ENCODE assay signal across 8 cellular contexts in the genomic region with DNA sequence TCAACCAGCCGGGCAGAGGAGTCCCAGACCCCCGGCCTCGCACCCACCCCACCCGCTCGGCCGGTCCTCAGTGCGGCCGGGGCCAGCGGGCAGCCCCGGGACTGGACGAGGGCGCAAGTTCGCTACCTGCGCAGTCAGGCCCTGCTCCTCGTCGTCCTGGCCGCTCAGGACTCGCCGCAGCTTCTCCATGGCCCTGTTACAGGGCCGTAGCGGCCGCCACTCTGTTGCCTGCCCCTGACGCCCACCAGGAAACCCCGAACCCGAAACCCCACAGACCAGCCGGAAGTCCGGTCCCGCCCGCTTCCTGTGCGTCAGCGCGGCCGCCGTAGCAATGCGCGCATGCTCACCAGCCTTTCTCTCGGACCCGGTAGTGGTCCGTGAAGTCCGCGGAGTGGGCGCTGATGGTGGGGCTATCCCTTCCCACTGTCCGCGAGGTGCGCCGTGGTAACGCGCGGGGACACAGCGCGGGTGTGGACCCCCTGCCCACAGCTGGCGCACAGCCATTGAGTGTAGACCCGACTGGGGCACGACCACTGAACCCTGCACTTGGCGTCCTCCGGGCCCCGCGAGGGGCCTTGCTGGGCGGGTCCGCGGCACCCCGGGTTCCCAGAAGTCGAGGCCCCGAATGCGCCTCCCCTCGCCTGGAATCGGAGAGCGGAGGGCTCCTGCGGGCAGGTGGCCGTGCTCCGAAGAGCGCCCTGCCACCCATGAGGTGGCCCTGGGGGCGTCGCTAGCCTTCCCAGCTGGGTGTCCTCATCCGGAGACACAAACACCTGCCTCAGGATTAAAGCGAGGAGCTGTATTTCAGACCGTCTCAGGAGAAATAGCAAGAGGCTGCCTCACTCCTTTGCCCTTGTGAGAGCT. TPM values are rescaled to one million over a fixed set of nuclear protein-coding genes. Genes with fewer than 3 reads are reported as not detected.
DNase-seq lines count a peak whose midpoint lies in the region; ATAC-seq, FAIRE-seq and TF ChIP-seq lines count a peak whose summit lies in the region.

TSS of gene SFT2D1 (minus strand) at position 253 of the 864 bp plus-strand sequence. CDS start at position 189, 64 bp downstream.

- intact Hi-C loops in activated CD8-positive, alpha-beta T cell treated with anti-CD3 and anti-CD28 coated beads for 36 hours (cut with micrococcal nuclease): loop anchor here (5.0 kb wide), 1 partner anchor 40 kb away; the partner anchor contains the start of gene MPC1

- DNase-seq in GM19239 (ENCODE audit: insufficient read length, low spot score) (peak; percentile 79), NCI-H748 (lab: John Stamatoyannopoulos, UW; ENCODE audit: unreplicated experiment) (peak; percentile 82), lung microvascular endothelial cell (ENCODE audit: low read depth in 2 of 2) (peak; percentile 90 to 94)
- DNase-seq in activated CD8-positive, alpha-beta T cell treated with anti-CD3 and anti-CD28 coated beads for 36 hours: peak; percentile 86
- peak; percentile 38 for DNase-seq in effector CD4-positive, alpha-beta T cell
- DNase-seq in stimulated activated CD4-positive, alpha-beta T cell treated with anti-CD3 and anti-CD28 coated beads, TNF-alpha, amount 100 ng/mL, for 4 hours (ENCODE audit: low read depth in 3 of 3): peak; percentile 45 to 63 (median 55)

- H3K36me3 Mint-ChIP-seq in activated CD8-positive, alpha-beta T cell treated with anti-CD3 and anti-CD28 coated beads for 36 hours (ENCODE audit: low read depth): peaks cover 3% of the 10 kb centered on the region

- H3K27ac Mint-ChIP-seq in activated CD8-positive, alpha-beta T cell treated with anti-CD3 and anti-CD28 coated beads for 36 hours: peak within 1 kb of the TSS; percentile 85

- H3K27me3 Mint-ChIP-seq in activated CD8-positive, alpha-beta T cell treated with anti-CD3 and anti-CD28 coated beads for 36 hours: no peaks in the 10 kb centered on the region

- no peaks in the 10 kb centered on the region for H3K9me3 Mint-ChIP-seq in activated CD8-positive, alpha-beta T cell treated with anti-CD3 and anti-CD28 coated beads for 36 hours

- no peak for TF ChIP-seq CTCF in activated CD8-positive, alpha-beta T cell treated with anti-CD3 and anti-CD28 coated beads for 36 hours (IDR thresholded peaks at IDR 0.05)

- peak within 1 kb of the TSS; percentile 95 to 100 (median 97) for H3K27ac ChIP-seq in BLaER1 treated with 17β-estradiol and CSF1 and Interleukin-3, amounts not matched to agents 10 nM and 100 nM

- peak; percentile 65 for FAIRE-seq in GM19239 (lab: Jason Lieb, UNC)

- peak; percentile 90 for ATAC-seq in HG03442 (IDR thresholded peaks at IDR 0.05; ENCODE audit: unreplicated experiment)
- ATAC-seq in activated CD8-positive, alpha-beta T cell treated with anti-CD3 and anti-CD28 coated beads for 36 hours: peak; percentile 83

- peak within 1 kb of the TSS; percentile 90 for H3K4me3 Mint-ChIP-seq in activated CD8-positive, alpha-beta T cell treated with anti-CD3 and anti-CD28 coated beads for 36 hours

- peaks cover 5 to 36% (median 31%) of the 10 kb centered on the region in 11 experiments for H3K36me3 ChIP-seq in BLaER1 treated with 17β-estradiol and CSF1 and Interleukin-3, amounts not matched to agents 10 nM and 100 nM

- peak within 1 kb of the TSS; percentile 87 to 99 (median 96) for H3K9ac ChIP-seq in BLaER1 treated with 17β-estradiol and CSF1 and Interleukin-3, amounts not matched to agents 10 nM and 100 nM

- POLR2A ChIA-PET in activated CD8-positive, alpha-beta T cell treated with anti-CD3 and anti-CD28 coated beads for 36 hours (lab: Charles Lee): interaction anchor here (0.9 to 2.2 kb wide), 5 partner anchors 8 to 284 kb away, joined by 4 to 11 read pairs (median 5); no protein-coding TSS in a partner anchor

- CTCF ChIA-PET in activated CD8-positive, alpha-beta T cell treated with anti-CD3 and anti-CD28 coated beads for 36 hours (lab: Charles Lee): interaction anchor here (0.6 to 2.4 kb wide), 2 partner anchors 38 to 451 kb away, joined by 3 to 18 read pairs; no protein-coding TSS in a partner anchor

- peaks cover 7% of the 10 kb centered on the region for H3K4me1 Mint-ChIP-seq in activated CD8-positive, alpha-beta T cell treated with anti-CD3 and anti-CD28 coated beads for 36 hours (ENCODE audit: low read depth)

- H4K20me1 ChIP-seq in BLaER1 treated with 17β-estradiol and CSF1 and Interleukin-3, amounts not matched to agents 10 nM and 100 nM: peaks cover 33 to 40% (median 38%) of the 10 kb centered on the region in 11 experiments; a peak in 18 of 22 replicates

- peaks cover 53 to 63% (median 57%) of the 10 kb centered on the region in 10 experiments for H3K4me1 ChIP-seq in BLaER1 treated with 17β-estradiol and CSF1 and Interleukin-3, amounts not matched to agents 10 nM and 100 nM

- no peaks in the 10 kb centered on the region for H3K27me3 ChIP-seq in BLaER1 treated with 17β-estradiol and CSF1 and Interleukin-3, amounts not matched to agents 10 nM and 100 nM

- H3K9me3 ChIP-seq in BLaER1 treated with 17β-estradiol and CSF1 and Interleukin-3, amounts not matched to agents 10 nM and 100 nM (replicated peaks in 1 of 11): no peaks in the 10 kb centered on the region

- H3K4me3 ChIP-seq in BLaER1 treated with 17β-estradiol and CSF1 and Interleukin-3, amounts not matched to agents 10 nM and 100 nM: peak within 1 kb of the TSS; percentile 81 to 97 (median 90)

- H3K4me2 ChIP-seq in BLaER1 treated with 17β-estradiol and CSF1 and Interleukin-3, amounts not matched to agents 10 nM and 100 nM: peak within 1 kb of the TSS; percentile 79 to 96 (median 90)

RNA-seq across cellular contexts. Expression of gene SFT2D1, which starts in this region (rescaled TPM):
- 10 to 100 TPM; 39.0 to 42.6 TPM for total RNA-seq in activated CD8-positive, alpha-beta T cell treated with anti-CD3 and anti-CD28 coated beads for 36 hours
- 19.2 and 19.8 TPM in 2 replicates for total RNA-seq in lung microvascular endothelial cell

Comparison
In these comparisons a context has a peak if more than half of its experiments do, and no peak if none do; other contexts are left out.
1. Peak in every context shown above with its lines: DNase-seq, ATAC-seq, H3K4me3 ChIP-seq and H3K27ac ChIP-seq.
2. DNase-seq: peak in every context shown above with its lines; median percentile 92 in lung microvascular endothelial cell; 86 in activated CD8-positive, alpha-beta T cell treated with anti-CD3 and anti-CD28 coated beads for 36 hours; 82 in NCI-H748; 79 in GM19239; 55 in stimulated activated CD4-positive, alpha-beta T cell treated with anti-CD3 and anti-CD28 coated beads, TNF-alpha, amount 100 ng/mL, for 4 hours; 38 in effector CD4-positive, alpha-beta T cell.